In genomic region chr5:157253547-157253946, GRCh38 we compare ENCODE assay signal across 8 cellular contexts. TPM values are rescaled to one million over a fixed set of nuclear protein-coding genes. Genes with fewer than 3 reads are reported as not detected.
DNase-seq lines count a peak whose midpoint lies in the region; ATAC-seq and TF ChIP-seq lines count a peak whose summit lies in the region.

No MANE protein-coding gene starts in this region.

- no peaks in the 10 kb centered on the region for H4K20me1 ChIP-seq in BLaER1 treated with 17β-estradiol and CSF1 and Interleukin-3, amounts not matched to agents 10 nM and 100 nM

- intact Hi-C loops in cardiac septum (cut with DNase I), result loop anchor here (2.0 kb wide), 1 partner anchor 59 kb away; no protein-coding TSS in a partner anchor

- peak overlapping the region in 9 of 11 experiments; percentile 58 to 77 (median 69); a peak in 17 of 22 replicates for H3K27ac ChIP-seq in BLaER1 treated with 17β-estradiol and CSF1 and Interleukin-3, amounts not matched to agents 10 nM and 100 nM

- peaks cover 94% of the 10 kb centered on the region for H3K4me1 Mint-ChIP-seq in activated naive CD8-positive, alpha-beta T cell (ENCODE audit: low read depth)

- H3K4me3 ChIP-seq in BLaER1 treated with 17β-estradiol and CSF1 and Interleukin-3, amounts not matched to agents 10 nM and 100 nM, result no peak overlapping the region

- no peaks in the 10 kb centered on the region for H3K9me3 Mint-ChIP-seq in activated naive CD8-positive, alpha-beta T cell (ENCODE audit: low read depth)

- in situ Hi-C loops in GM13977 (cut with MboI; ENCODE audit: low pct_unique_long_range_greater_than_20kb, low sequenced_read_pairs, unreplicated experiment), result no loop called here

- peak overlapping the region; percentile 54 to 84 (median 77) for H3K4me2 ChIP-seq in BLaER1 treated with 17β-estradiol and CSF1 and Interleukin-3, amounts not matched to agents 10 nM and 100 nM

- peak overlapping the region; percentile 92 for H3K27ac Mint-ChIP-seq in activated naive CD8-positive, alpha-beta T cell

- H3K27me3 Mint-ChIP-seq in activated naive CD8-positive, alpha-beta T cell, result no peaks in the 10 kb centered on the region

- H3K36me3 ChIP-seq in BLaER1 treated with 17β-estradiol and CSF1 and Interleukin-3, amounts not matched to agents 10 nM and 100 nM, result no peaks in the 10 kb centered on the region

- peaks cover 51% of the 10 kb centered on the region for H3K36me3 Mint-ChIP-seq in activated naive CD8-positive, alpha-beta T cell

- DNase-seq in GM13977 (ENCODE audit: low spot score) (peak; percentile 61), NCI-H1694 treated with DMSO at 0.1 percent for 48 hours (lab: John Stamatoyannopoulos, UW) (peak; percentile 22), cardiac septum (ENCODE audit: low spot score) (peak; percentile 54), putamen (ENCODE audit: low spot score) (peak; percentile 35)

- peak; percentile 49 for ATAC-seq in HG02798 (IDR thresholded peaks at IDR 0.05; ENCODE audit: poor library complexity, unreplicated experiment)
- ATAC-seq in activated CD4-positive, CD25-positive, alpha-beta regulatory T cell treated with anti-CD3 and anti-CD28 coated beads, Interleukin-2, amount 50 U/mL, for 24 hours, result no peak

- H3K9me3 ChIP-seq in BLaER1 treated with 17β-estradiol and CSF1 and Interleukin-3, amounts not matched to agents 10 nM and 100 nM (replicated peaks in 1 of 11), result peaks cover 0 to 12% (median 3%) of the 10 kb centered on the region in 11 experiments; a peak in 6 of 22 replicates

- peak overlapping the region in 8 of 11 experiments; percentile 17 to 67 (median 53); a peak in 12 of 22 replicates for H3K9ac ChIP-seq in BLaER1 treated with 17β-estradiol and CSF1 and Interleukin-3, amounts not matched to agents 10 nM and 100 nM

- TF ChIP-seq CTCF in GM13977 (IDR thresholded peaks at IDR 0.05; ENCODE audit: extremely low read depth, insufficient read depth, missing control alignments), result peak; percentile 92

- peak overlapping the region; percentile 64 for H3K4me3 Mint-ChIP-seq in activated naive CD8-positive, alpha-beta T cell

- H3K27me3 ChIP-seq in BLaER1 treated with 17β-estradiol and CSF1 and Interleukin-3, amounts not matched to agents 10 nM and 100 nM, result no peaks in the 10 kb centered on the region

- H3K4me1 ChIP-seq in BLaER1 treated with 17β-estradiol and CSF1 and Interleukin-3, amounts not matched to agents 10 nM and 100 nM, result peaks cover 23 to 35% (median 29%) of the 10 kb centered on the region in 10 experiments

RNA-seq across cellular contexts. Expression of gene CYFIP2, which starts 12.4 kb away (rescaled TPM):
- 23.1 TPM for total RNA-seq in cardiac septum
